In the genomic region with DNA sequence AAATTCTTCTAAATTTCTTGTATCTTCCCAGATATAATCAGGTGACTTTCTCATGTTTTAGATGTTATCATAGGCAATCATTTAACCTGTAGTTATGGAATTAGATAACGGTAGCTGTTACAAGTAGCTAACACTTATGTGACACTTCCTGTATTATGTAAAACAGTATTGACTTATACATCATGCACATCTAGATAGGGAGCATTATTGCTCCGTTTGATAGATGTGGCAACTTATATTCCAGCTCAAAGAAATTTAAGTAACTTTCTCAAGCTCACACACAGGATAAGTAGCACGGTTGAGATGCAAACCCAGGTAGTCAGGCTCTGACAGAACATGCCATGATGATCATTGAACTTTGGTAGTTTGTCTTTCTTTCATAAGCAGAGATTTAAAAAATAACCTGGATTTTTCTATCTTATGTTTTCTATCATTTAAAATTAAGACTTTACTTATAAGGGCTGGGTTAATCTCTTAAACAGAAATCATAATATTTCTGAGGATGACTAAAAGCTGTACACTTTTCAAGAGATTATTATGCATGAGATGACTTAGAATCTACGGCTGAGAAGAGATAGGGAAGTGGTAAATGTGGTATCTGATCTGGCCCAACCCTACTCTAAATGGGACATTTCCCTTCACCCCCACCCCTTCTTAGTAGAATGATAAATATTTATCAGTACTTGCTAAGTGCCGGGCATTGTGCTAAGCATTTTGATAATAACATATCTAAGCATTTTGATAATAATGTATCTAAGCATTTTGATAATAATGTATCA, we compare ENCODE assay signal across 9 cellular contexts.
A peak's percentile ranks its signal among the peaks of the same experiment; 100 is the strongest.
DNase-seq lines count a peak whose midpoint lies in the region; ATAC-seq and TF ChIP-seq lines count a peak whose summit lies in the region.
"Had no signal": no experiment of that assay in that cellular context is flagged by ENCODE, and none has a peak within 500 bp of the region (broad histone marks: within the 10 kb centered on the region; RNA-seq: fewer than 3 reads in every experiment).

No MANE protein-coding gene starts in this region.

- H3K27ac ChIP-seq in upper lobe of left lung = peak overlapping the region in 3 of 4 donors; percentile 15 to 55 (median 26)

- H3K27me3 Mint-ChIP-seq in activated T-cell treated with anti-CD3 and anti-CD28 coated beads, Interleukin-2, amount 50 U/mL, for 72 hours (ENCODE audit: low read depth) = no peaks in the 10 kb centered on the region

- no peaks in the 10 kb centered on the region for H3K36me3 ChIP-seq in upper lobe of left lung
- H3K36me3 ChIP-seq in H7 (replicated peaks; ENCODE audit: control insufficient read depth, insufficient read depth, low read length) = no peaks in the 10 kb centered on the region

- WGBS in upper lobe of left lung, 2 donors = 28 to 48% methylated on average over 5 of the region's 5 CpGs

- H3K27me3 ChIP-seq in upper lobe of left lung = no peaks in the 10 kb centered on the region
- H3K27me3 ChIP-seq in H7 (ENCODE audit: control insufficient read depth, insufficient read depth, low read length) = no peaks in the 10 kb centered on the region

- H3K36me3 Mint-ChIP-seq in activated T-cell treated with anti-CD3 and anti-CD28 coated beads, Interleukin-2, amount 50 U/mL, for 72 hours (ENCODE audit: insufficient read depth in 2 of 2) = no peaks in the 10 kb centered on the region

- no peak overlapping the region for H3K4me3 Mint-ChIP-seq in activated T-cell treated with anti-CD3 and anti-CD28 coated beads, Interleukin-2, amount 50 U/mL, for 72 hours
- H3K4me3 Mint-ChIP-seq: WTC11 had no signal

- H3K9me3 Mint-ChIP-seq in activated T-cell treated with anti-CD3 and anti-CD28 coated beads, Interleukin-2, amount 50 U/mL, for 72 hours = peaks cover 0 to 2% of the 10 kb centered on the region in 2 donors

- TF ChIP-seq POLR2A in upper lobe of left lung (IDR thresholded peaks at IDR 0.05) = no peak

- no peak overlapping the region for H3K27ac Mint-ChIP-seq in activated T-cell treated with anti-CD3 and anti-CD28 coated beads, Interleukin-2, amount 50 U/mL, for 72 hours
- H3K27ac Mint-ChIP-seq: WTC11 had no signal

- TF ChIP-seq EP300 in upper lobe of left lung (IDR thresholded peaks at IDR 0.05) = no peak

- no peak for TF ChIP-seq CTCF in upper lobe of left lung (IDR thresholded peaks at IDR 0.05)

- peaks cover 3 to 23% (median 17%) of the 10 kb centered on the region in 4 donors for H3K4me1 ChIP-seq in upper lobe of left lung

- no peaks in the 10 kb centered on the region for H3K9me3 ChIP-seq in upper lobe of left lung

- no peak overlapping the region for H3K4me3 ChIP-seq in upper lobe of left lung
- no peak overlapping the region for H3K4me3 ChIP-seq in H7 (ENCODE audit: insufficient read depth, low read depth, low read length)

- DNase-seq in activated T-cell treated with anti-CD3 and anti-CD28 coated beads, Interleukin-2, amount 50 U/mL, for 72 hours = no peak
- no peak for DNase-seq in activated T-cell treated with anti-CD3 and anti-CD28 coated beads, Interleukin-2, amount 50 U/mL, for 1 hour
- DNase-seq in SIG-M5 (lab: John Stamatoyannopoulos, UW) = peak; percentile 13
- DNase-seq in upper lobe of left lung = no peak
- no peak for DNase-seq in COR-L47 (lab: John Stamatoyannopoulos, UW)
- DNase-seq in NCI-H1436 (lab: John Stamatoyannopoulos, UW) = no peak
- DNase-seq in H7 = no peak

- peak; percentile 75 to 76 for ATAC-seq in activated T-cell treated with anti-CD3 and anti-CD28 coated beads, Interleukin-2, amount 50 U/mL, for 72 hours (replicated peaks in 1 of 2)
- ATAC-seq in HG02981 (IDR thresholded peaks at IDR 0.05; ENCODE audit: unreplicated experiment) = peak; percentile 91
- ATAC-seq in upper lobe of left lung (ENCODE audit: low FRiP score in 2 of 2) = peak in 1 of 2 donors; percentile 73

- peaks cover 11% of the 10 kb centered on the region for H3K4me1 Mint-ChIP-seq in activated T-cell treated with anti-CD3 and anti-CD28 coated beads, Interleukin-2, amount 50 U/mL, for 72 hours (ENCODE audit: low read depth)
